In genomic region chr1:46520063-46520911, GRCh38 we compare ENCODE assay signal across 1 cellular context.
TF ChIP-seq lines count a peak whose summit lies in the region.

No MANE protein-coding gene starts in this region.

TF ChIP-seq in HEK293, 187 proteins besides CTCF, POLR2A, EP300 and RAD21 (continued from another document):
- TF ChIP-seq PATZ1 (tag by site-specific recombination; IDR thresholded peaks at IDR 0.05): peak; percentile 75
- TF ChIP-seq ZIC2 (tag by site-specific recombination; IDR thresholded peaks at IDR 0.05): peak; percentile 47
